1 cellular context compared by ENCODE assay signal in genomic region chr20:50194831-50195523, GRCh38.
TF ChIP-seq lines count a peak whose summit lies in the region.

No MANE protein-coding gene starts in this region.

TF ChIP-seq in K562, 482 proteins besides CTCF, POLR2A, EP300 and RAD21 (continues in another document):
- TF ChIP-seq BCLAF1 (IDR thresholded peaks at IDR 0.05; ENCODE audit: borderline replicate concordance in 1 of 2, control insufficient read depth in 1 of 2, low read depth in 2 of 2, low read length in 1 of 2) (no peak), CCAR2 (IDR thresholded peaks at IDR 0.05; ENCODE audit: low read depth, low read length) (no peak), BRD4 (IDR thresholded peaks at IDR 0.05) (no peak), PHF20 (IDR thresholded peaks at IDR 0.05; ENCODE audit: partially characterized antibody) (no peak), ETV5 (CRISPR knock-in tag; IDR thresholded peaks at IDR 0.05; ENCODE audit: low read depth) (no peak), MAZ (CRISPR knock-in tag; conservative IDR thresholded peaks at IDR 0.05 in 1 of 2, IDR thresholded peaks at IDR 0.05 in 1 of 2) (0 out of 4 replicates have a peak, but pooled peaks of 1 of the 2 experiments have one; percentile 23), GTF2A2 (tag; IDR thresholded peaks at IDR 0.05) (no peak), C11orf30 (IDR thresholded peaks at IDR 0.05; ENCODE audit: low read depth) (no peak), THAP7 (CRISPR knock-in tag; IDR thresholded peaks at IDR 0.05) (0 out of 2 replicates have a peak, but pooled peaks have one; percentile 20), NFYB (IDR thresholded peaks at IDR 0.05; ENCODE audit: extremely low read depth, insufficient read length) (no peak), HOXB6 (CRISPR knock-in tag; IDR thresholded peaks at IDR 0.05; ENCODE audit: borderline replicate concordance) (no peak), SMAD1 (IDR thresholded peaks at IDR 0.05; ENCODE audit: low read depth, low read length, partially characterized antibody) (peak; percentile 21), KDM5B (IDR thresholded peaks at IDR 0.05; ENCODE audit: insufficient replicate concordance, low read depth, low read length) (no peak), KHSRP (IDR thresholded peaks at IDR 0.05) (no peak), RBBP5 (IDR thresholded peaks at IDR 0.05; ENCODE audit: borderline replicate concordance, insufficient read depth, low read length, poor library complexity, severe bottlenecking) (no peak), ZNF408 (CRISPR knock-in tag; IDR thresholded peaks at IDR 0.05; ENCODE audit: low read depth) (no peak), RB1 (IDR thresholded peaks at IDR 0.05; ENCODE audit: low read depth) (no peak), MAFF (IDR thresholded peaks at IDR 0.05; ENCODE audit: low read length) (no peak), TEAD2 (tag; IDR thresholded peaks at IDR 0.05) (no peak), ZFP30 (CRISPR knock-in tag; IDR thresholded peaks at IDR 0.05; ENCODE audit: borderline replicate concordance) (no peak), NRF1 (conservative IDR thresholded peaks at IDR 0.05 in 1 of 2, IDR thresholded peaks at IDR 0.05 in 1 of 2) (no peak), HOMEZ (CRISPR knock-in tag; IDR thresholded peaks at IDR 0.05) (no peak), SOX6 (IDR thresholded peaks at IDR 0.05) (0 out of 2 replicates have a peak, but pooled peaks have one; percentile 19), ESRRB (CRISPR knock-in tag; IDR thresholded peaks at IDR 0.05; ENCODE audit: borderline replicate concordance) (no peak), ZNF695 (CRISPR knock-in tag; IDR thresholded peaks at IDR 0.05) (no peak), SNIP1 (IDR thresholded peaks at IDR 0.05; ENCODE audit: low read depth) (no peak), OTX1 (CRISPR knock-in tag; IDR thresholded peaks at IDR 0.05) (no peak), MECOM (CRISPR knock-in tag; IDR thresholded peaks at IDR 0.05) (peak; percentile 27; the same call in 1 of the 2 replicates), PHB2 (IDR thresholded peaks at IDR 0.05; ENCODE audit: low read depth) (no peak), RUNX1 (IDR thresholded peaks at IDR 0.05; ENCODE audit: low read depth) (no peak), SMARCA4 (IDR thresholded peaks at IDR 0.05) (no peak), ZSCAN29 (IDR thresholded peaks at IDR 0.05) (no peak), THRA (IDR thresholded peaks at IDR 0.05) (no peak), ILF3 (IDR thresholded peaks at IDR 0.05; ENCODE audit: borderline replicate concordance) (no peak), NR4A1 (CRISPR knock-in tag; IDR thresholded peaks at IDR 0.05) (no peak), NR4A1 (tag; IDR thresholded peaks at IDR 0.05) (no peak), RHOXF2B (CRISPR knock-in tag; conservative IDR thresholded peaks at IDR 0.05) (peak; percentile 85; the same call in 1 of the 2 replicates), RBM22 (IDR thresholded peaks at IDR 0.05; ENCODE audit: low read depth, low read length, poor library complexity, severe bottlenecking) (peak; percentile 41), SLC30A9 (CRISPR knock-in tag; IDR thresholded peaks at IDR 0.05) (no peak), CBFA2T3 (IDR thresholded peaks at IDR 0.05) (no peak), SMAD4 (CRISPR knock-in tag; conservative IDR thresholded peaks at IDR 0.05) (no peak), CXXC5 (CRISPR knock-in tag; IDR thresholded peaks at IDR 0.05) (peak; percentile 11; the same call in 1 of the 2 replicates), FOXO4 (CRISPR knock-in tag; IDR thresholded peaks at IDR 0.05) (no peak), HNRNPL (IDR thresholded peaks at IDR 0.05; ENCODE audit: low read depth, low read length) (no peak), ZFPM2 (CRISPR knock-in tag; IDR thresholded peaks at IDR 0.05) (0 out of 2 replicates have a peak, but pooled peaks have one; percentile 54), DMBX1 (CRISPR knock-in tag; IDR thresholded peaks at IDR 0.05; ENCODE audit: borderline replicate concordance) (0 out of 2 replicates have a peak, but pooled peaks have one; percentile 8), EHMT2 (IDR thresholded peaks at IDR 0.05) (no peak), POLR2B (IDR thresholded peaks at IDR 0.05; ENCODE audit: low read depth, partially characterized antibody) (peak; percentile 37), ZNF696 (CRISPR knock-in tag; conservative IDR thresholded peaks at IDR 0.05) (no peak), ZNF165 (CRISPR knock-in tag; IDR thresholded peaks at IDR 0.05; ENCODE audit: borderline replicate concordance) (no peak), NELFE (IDR thresholded peaks at IDR 0.05; ENCODE audit: insufficient read depth, insufficient read length) (no peak), E4F1 (CRISPR knock-in tag; IDR thresholded peaks at IDR 0.05; ENCODE audit: borderline replicate concordance) (no peak), TRIM28 (IDR thresholded peaks at IDR 0.05) (no peak), TBL1XR1 (IDR thresholded peaks at IDR 0.05; ENCODE audit: low read length in 2 of 2) (0 out of 4 replicates have a peak, but pooled peaks of 1 of the 2 experiments have one; percentile 1), GABPA (tag; conservative IDR thresholded peaks at IDR 0.05; ENCODE audit: low read depth) (no peak), POLR2H (tag; IDR thresholded peaks at IDR 0.05; ENCODE audit: low read depth) (no peak), NEUROD1 (IDR thresholded peaks at IDR 0.05; ENCODE audit: borderline replicate concordance, low read depth, low read length, partially characterized antibody) (no peak), RBM14 (IDR thresholded peaks at IDR 0.05; ENCODE audit: borderline replicate concordance, insufficient read depth, low read depth, low read length) (no peak), HNRNPUL1 (IDR thresholded peaks at IDR 0.05; ENCODE audit: low read length) (no peak), JUN (IDR thresholded peaks at IDR 0.05; ENCODE audit: borderline replicate concordance, low read depth, low read length) (no peak), JUN (CRISPR knock-in tag; IDR thresholded peaks at IDR 0.05; ENCODE audit: borderline replicate concordance) (no peak), PML (IDR thresholded peaks at IDR 0.05; ENCODE audit: low read length) (no peak)
- TF ChIP-seq, protein P1, sequence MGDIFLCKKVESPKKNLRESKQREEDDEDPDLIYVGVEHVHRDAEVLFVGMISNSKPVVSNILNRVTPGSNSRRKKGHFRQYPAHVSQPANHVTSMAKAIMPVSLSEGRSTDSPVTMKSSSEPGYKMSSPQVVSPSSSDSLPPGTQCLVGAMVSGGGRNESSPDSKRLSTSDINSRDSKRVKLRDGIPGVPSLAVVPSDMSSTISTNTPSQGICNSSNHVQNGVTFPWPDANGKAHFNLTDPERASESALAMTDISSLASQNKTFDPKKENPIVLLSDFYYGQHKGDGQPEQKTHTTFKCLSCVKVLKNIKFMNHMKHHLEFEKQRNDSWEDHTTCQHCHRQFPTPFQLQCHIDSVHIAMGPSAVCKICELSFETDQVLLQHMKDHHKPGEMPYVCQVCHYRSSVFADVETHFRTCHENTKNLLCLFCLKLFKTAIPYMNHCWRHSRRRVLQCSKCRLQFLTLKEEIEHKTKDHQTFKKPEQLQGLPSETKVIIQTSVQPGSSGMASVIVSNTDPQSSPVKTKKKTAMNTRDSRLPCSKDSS (IDR thresholded peaks at IDR 0.05; ENCODE audit: low read depth, partially characterized antibody) = no peak
- TF ChIP-seq, protein P2, sequence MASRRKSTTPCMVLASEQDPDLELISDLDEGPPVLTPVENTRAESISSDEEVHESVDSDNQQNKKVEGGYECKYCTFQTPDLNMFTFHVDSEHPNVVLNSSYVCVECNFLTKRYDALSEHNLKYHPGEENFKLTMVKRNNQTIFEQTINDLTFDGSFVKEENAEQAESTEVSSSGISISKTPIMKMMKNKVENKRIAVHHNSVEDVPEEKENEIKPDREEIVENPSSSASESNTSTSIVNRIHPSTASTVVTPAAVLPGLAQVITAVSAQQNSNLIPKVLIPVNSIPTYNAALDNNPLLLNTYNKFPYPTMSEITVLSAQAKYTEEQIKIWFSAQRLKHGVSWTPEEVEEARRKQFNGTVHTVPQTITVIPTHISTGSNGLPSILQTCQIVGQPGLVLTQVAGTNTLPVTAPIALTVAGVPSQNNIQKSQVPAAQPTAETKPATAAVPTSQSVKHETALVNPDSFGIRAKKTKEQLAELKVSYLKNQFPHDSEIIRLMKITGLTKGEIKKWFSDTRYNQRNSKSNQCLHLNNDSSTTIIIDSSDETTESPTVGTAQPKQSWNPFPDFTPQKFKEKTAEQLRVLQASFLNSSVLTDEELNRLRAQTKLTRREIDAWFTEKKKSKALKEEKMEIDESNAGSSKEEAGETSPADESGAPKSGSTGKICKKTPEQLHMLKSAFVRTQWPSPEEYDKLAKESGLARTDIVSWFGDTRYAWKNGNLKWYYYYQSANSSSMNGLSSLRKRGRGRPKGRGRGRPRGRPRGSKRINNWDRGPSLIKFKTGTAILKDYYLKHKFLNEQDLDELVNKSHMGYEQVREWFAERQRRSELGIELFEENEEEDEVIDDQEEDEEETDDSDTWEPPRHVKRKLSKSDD (conservative IDR thresholded peaks at IDR 0.05; ENCODE audit: low read length) = no peak
